ENCODE assay signal across 1 cellular context in the genomic region with DNA sequence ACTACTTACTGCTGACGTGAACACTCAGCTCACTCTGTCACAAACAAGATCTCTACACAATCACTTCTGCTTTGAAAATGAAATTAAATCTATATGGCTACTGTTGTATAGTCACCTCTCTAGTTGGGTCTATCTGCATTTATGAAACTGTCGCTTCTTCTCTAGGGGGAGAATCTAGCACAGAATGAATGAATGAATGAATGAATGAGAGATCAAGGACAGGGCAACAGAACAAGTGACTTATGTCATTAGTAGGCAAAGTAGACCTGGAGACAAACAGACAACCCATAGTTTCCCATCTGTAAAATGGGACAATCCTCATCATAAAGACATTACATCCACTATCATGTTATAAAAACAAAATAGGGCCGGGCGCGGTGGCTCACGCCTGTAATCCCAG.
TF ChIP-seq lines count a peak whose summit lies in the region.

No MANE protein-coding gene starts in this region.

TF ChIP-seq in HepG2, 621 proteins besides CTCF, POLR2A, EP300 and RAD21 (continued from another document):
- TF ChIP-seq, protein P1, sequence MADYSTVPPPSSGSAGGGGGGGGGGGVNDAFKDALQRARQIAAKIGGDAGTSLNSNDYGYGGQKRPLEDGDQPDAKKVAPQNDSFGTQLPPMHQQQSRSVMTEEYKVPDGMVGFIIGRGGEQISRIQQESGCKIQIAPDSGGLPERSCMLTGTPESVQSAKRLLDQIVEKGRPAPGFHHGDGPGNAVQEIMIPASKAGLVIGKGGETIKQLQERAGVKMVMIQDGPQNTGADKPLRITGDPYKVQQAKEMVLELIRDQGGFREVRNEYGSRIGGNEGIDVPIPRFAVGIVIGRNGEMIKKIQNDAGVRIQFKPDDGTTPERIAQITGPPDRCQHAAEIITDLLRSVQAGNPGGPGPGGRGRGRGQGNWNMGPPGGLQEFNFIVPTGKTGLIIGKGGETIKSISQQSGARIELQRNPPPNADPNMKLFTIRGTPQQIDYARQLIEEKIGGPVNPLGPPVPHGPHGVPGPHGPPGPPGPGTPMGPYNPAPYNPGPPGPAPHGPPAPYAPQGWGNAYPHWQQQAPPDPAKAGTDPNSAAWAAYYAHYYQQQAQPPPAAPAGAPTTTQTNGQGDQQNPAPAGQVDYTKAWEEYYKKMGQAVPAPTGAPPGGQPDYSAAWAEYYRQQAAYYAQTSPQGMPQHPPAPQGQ (CRISPR knock-in tag; IDR thresholded peaks at IDR 0.05; ENCODE audit: borderline replicate concordance): no peak
- TF ChIP-seq, protein P2, sequence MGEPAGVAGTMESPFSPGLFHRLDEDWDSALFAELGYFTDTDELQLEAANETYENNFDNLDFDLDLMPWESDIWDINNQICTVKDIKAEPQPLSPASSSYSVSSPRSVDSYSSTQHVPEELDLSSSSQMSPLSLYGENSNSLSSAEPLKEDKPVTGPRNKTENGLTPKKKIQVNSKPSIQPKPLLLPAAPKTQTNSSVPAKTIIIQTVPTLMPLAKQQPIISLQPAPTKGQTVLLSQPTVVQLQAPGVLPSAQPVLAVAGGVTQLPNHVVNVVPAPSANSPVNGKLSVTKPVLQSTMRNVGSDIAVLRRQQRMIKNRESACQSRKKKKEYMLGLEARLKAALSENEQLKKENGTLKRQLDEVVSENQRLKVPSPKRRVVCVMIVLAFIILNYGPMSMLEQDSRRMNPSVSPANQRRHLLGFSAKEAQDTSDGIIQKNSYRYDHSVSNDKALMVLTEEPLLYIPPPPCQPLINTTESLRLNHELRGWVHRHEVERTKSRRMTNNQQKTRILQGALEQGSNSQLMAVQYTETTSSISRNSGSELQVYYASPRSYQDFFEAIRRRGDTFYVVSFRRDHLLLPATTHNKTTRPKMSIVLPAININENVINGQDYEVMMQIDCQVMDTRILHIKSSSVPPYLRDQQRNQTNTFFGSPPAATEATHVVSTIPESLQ (CRISPR knock-in tag; conservative IDR thresholded peaks at IDR 0.05): no peak
- TF ChIP-seq SKI (IDR thresholded peaks at IDR 0.05; ENCODE audit: partially characterized antibody) (no peak), MIER3 (CRISPR knock-in tag; IDR thresholded peaks at IDR 0.05; ENCODE audit: borderline replicate concordance) (no peak), POLR2G (IDR thresholded peaks at IDR 0.05; ENCODE audit: low read depth, low read length) (no peak), POGZ (CRISPR knock-in tag; IDR thresholded peaks at IDR 0.05) (no peak), HDAC6 (IDR thresholded peaks at IDR 0.05; ENCODE audit: low read depth, low read length) (no peak)
